ENCODE assay signal across 9 cellular contexts in genomic region chr1:234955107-234955731, GRCh38.
DNase-seq lines count a peak whose midpoint lies in the region; ATAC-seq and TF ChIP-seq lines count a peak whose summit lies in the region.
"Had no signal": no experiment of that assay in that cellular context is flagged by ENCODE, and none has a peak within 500 bp of the region (broad histone marks: within the 10 kb centered on the region; RNA-seq: fewer than 3 reads in every experiment).

No MANE protein-coding gene starts in this region.

- H3K27me3 ChIP-seq in mucosa of rectum (ENCODE audit: control insufficient read depth in 2 of 2, insufficient read depth in 2 of 2, low read length in 2 of 2), result no peaks in the 10 kb centered on the region

- H3K9me3 ChIP-seq in mucosa of rectum (ENCODE audit: control insufficient read depth in 2 of 2, low read length in 2 of 2), result no peaks in the 10 kb centered on the region

- peak; percentile 21 for TF ChIP-seq CTCF in choroid plexus epithelial cell (conservative IDR thresholded peaks at IDR 0.05; ENCODE audit: low read depth, low read length)
- no peak for TF ChIP-seq CTCF in omental fat pad (IDR thresholded peaks at IDR 0.05)

- H3K36me3 ChIP-seq in mucosa of rectum (ENCODE audit: control insufficient read depth in 2 of 2, insufficient read depth in 2 of 2, low read length in 2 of 2), result no peaks in the 10 kb centered on the region

- in situ Hi-C loops in ACHN (cut with HindIII; ENCODE audit: low pct_ligation_motif_present, low pct_unique_long_range_greater_than_20kb, low sequenced_read_pairs), result no loop called here

- no peak overlapping the region for H3K4me3 ChIP-seq in choroid plexus epithelial cell (ENCODE audit: low read depth, low read length)
- H3K4me3 ChIP-seq in mucosa of rectum (ENCODE audit: low read length in 2 of 2), result peak overlapping the region; percentile 9 to 39

- ATAC-seq in omental fat pad (ENCODE audit: low FRiP score), result no peak

- H3K27ac ChIP-seq in mucosa of rectum (ENCODE audit: low read depth in 2 of 2, low read length in 2 of 2), result peak overlapping the region; percentile 95 to 96
- H3K27ac ChIP-seq: 22Rv1 had no signal

- H3K9ac ChIP-seq in mucosa of rectum (ENCODE audit: low read depth in 1 of 2, low read length in 2 of 2), result peak overlapping the region; percentile 41 to 60

- H3K4me1 ChIP-seq in mucosa of rectum (ENCODE audit: control insufficient read depth in 2 of 2, insufficient read depth in 2 of 2, low read length in 2 of 2), result peaks cover 53 to 58% of the 10 kb centered on the region in 2 donors

- DNase-seq in DMS 273 (lab: John Stamatoyannopoulos, UW; ENCODE audit: unreplicated experiment) (peak; percentile 42), DMS 273 treated with DMSO at 0.1 percent for 48 hours (lab: John Stamatoyannopoulos, UW) (no peak), NOMO-1 treated with DMSO at 0.1 percent for 48 hours (lab: John Stamatoyannopoulos, UW; ENCODE audit: unreplicated experiment) (peak; percentile 88), choroid plexus epithelial cell (ENCODE audit: low read depth) (peak; percentile 87), NCI-H1092 treated with DMSO at 0.1 percent for 48 hours (lab: John Stamatoyannopoulos, UW) (no peak), omental fat pad (ENCODE audit: low spot score) (no peak), ACHN (no peak)

Comparison
In these comparisons a context has a peak if more than half of its experiments do, and no peak if none do; other contexts are left out.
1. DNase-seq: peak in DMS 273 (single experiment), NOMO-1 treated with DMSO at 0.1 percent for 48 hours (single experiment) and choroid plexus epithelial cell (single experiment); none in DMS 273 treated with DMSO at 0.1 percent for 48 hours (single experiment), NCI-H1092 treated with DMSO at 0.1 percent for 48 hours (single experiment), omental fat pad (single experiment) and ACHN (single experiment).